24 cellular contexts compared by ENCODE assay signal in the genomic region with DNA sequence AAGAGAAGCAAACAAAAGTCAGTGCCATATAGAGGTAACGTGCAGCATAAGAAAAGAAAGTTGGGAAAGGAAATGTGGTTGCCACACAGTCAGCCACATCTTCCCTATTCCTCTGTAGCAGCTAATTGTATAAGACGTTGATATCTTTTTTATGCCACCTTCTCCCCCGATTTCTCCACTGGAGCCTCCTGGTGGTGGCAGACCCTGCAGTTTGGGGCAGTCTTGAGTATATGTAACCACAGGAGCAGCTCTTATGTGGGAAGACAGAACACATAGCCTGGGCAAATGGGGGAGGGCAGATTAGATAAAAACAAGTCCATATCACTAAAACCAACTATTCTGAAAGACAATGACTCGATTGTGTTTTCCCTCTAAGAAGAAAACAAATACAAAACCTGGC.
DNase-seq lines count a peak whose midpoint lies in the region; ATAC-seq and TF ChIP-seq lines count a peak whose summit lies in the region.
"Had no signal": no experiment of that assay in that cellular context is flagged by ENCODE, and none has a peak within 500 bp of the region (broad histone marks: within the 10 kb centered on the region; RNA-seq: fewer than 3 reads in every experiment).

No MANE protein-coding gene starts in this region.

- in situ Hi-C loops in SK-MEL-5 (cut with HindIII; ENCODE audit: low pct_unique_long_range_greater_than_20kb, low sequenced_read_pairs), result no loop called here

- no peak for TF ChIP-seq EP300 in stomach (IDR thresholded peaks at IDR 0.05)

- H3K9me3 ChIP-seq in heart left ventricle, result no peaks in the 10 kb centered on the region
- no peaks in the 10 kb centered on the region for H3K9me3 ChIP-seq in right atrium auricular region
- no peaks in the 10 kb centered on the region for H3K9me3 ChIP-seq in stomach
- H3K9me3 ChIP-seq: esophagus squamous epithelium, mucosa of descending colon, vagina had no signal

- no peak for DNase-seq in heart left ventricle
- DNase-seq in right atrium auricular region (ENCODE audit: low spot score), result no peak
- DNase-seq in Jurkat, Clone E6-1 (ENCODE audit: low read depth, low spot score), result peak; percentile 3
- peak; percentile 25 for DNase-seq in SK-MEL-5 (ENCODE audit: low read depth, low spot score)
- no peak for DNase-seq in progenitor cell of endocrine pancreas (ENCODE audit: low spot score, unreplicated experiment)
- no peak for DNase-seq in stomach
- no peak for DNase-seq in NCI-H510A (lab: John Stamatoyannopoulos, UW)
- DNase-seq: activated B cell treated with CpG ODN at 0.5 μM for 24 hours; activated CD4-positive, alpha-beta memory T cell treated with anti-CD3 and anti-CD28 coated beads, Interleukin-2, amount 10 ng/mL, durations not matched to agents 7 days and 5 days; activated naive CD4-positive, alpha-beta T cell treated with Interleukin-2 at 50 U/mL for 16 hours; activated T-cell treated with anti-CD3 and anti-CD28 coated beads, Interleukin-2, amount 50 U/mL, for 1 hour; CD4-positive, alpha-beta T cell; effector CD8-positive, alpha-beta T cell; esophagus squamous epithelium; KG1; NCI-H1105 treated with DMSO at 0.1 percent for 48 hours; NCI-H748 treated with DMSO at 0.1 percent for 48 hours; stimulated activated CD8-positive, alpha-beta memory T cell treated with anti-CD3 and anti-CD28 coated beads, Interleukin-4, amount 100 ng/mL, for 48 hours; substantia nigra had no signal

- TF ChIP-seq CTCF in heart left ventricle (IDR thresholded peaks at IDR 0.05) (no peak), right atrium auricular region (IDR thresholded peaks at IDR 0.05) (no peak), progenitor cell of endocrine pancreas (IDR thresholded peaks at IDR 0.05; ENCODE audit: unreplicated experiment) (peak; percentile 9), stomach (IDR thresholded peaks at IDR 0.05) (no peak)

- H3K27me3 Mint-ChIP-seq in progenitor cell of endocrine pancreas, result no peaks in the 10 kb centered on the region
- H3K27me3 Mint-ChIP-seq: activated B cell treated with CpG ODN at 0.5 μM for 24 hours; activated CD4-positive, alpha-beta memory T cell treated with anti-CD3 and anti-CD28 coated beads, Interleukin-2, amount 10 ng/mL, durations not matched to agents 7 days and 5 days; CD4-positive, alpha-beta T cell; central memory CD8-positive, alpha-beta T cell had no signal

- H3K27me3 ChIP-seq in heart left ventricle (no peaks in the 10 kb centered on the region), right atrium auricular region (no peaks in the 10 kb centered on the region), stomach (no peaks in the 10 kb centered on the region)
- H3K27me3 ChIP-seq: esophagus squamous epithelium, vagina had no signal

- H3K4me1 Mint-ChIP-seq in progenitor cell of endocrine pancreas (ENCODE audit: low read depth), result peaks cover 29% of the 10 kb centered on the region
- H3K4me1 Mint-ChIP-seq: activated B cell treated with CpG ODN at 0.5 μM for 24 hours; activated CD4-positive, alpha-beta memory T cell treated with anti-CD3 and anti-CD28 coated beads, Interleukin-2, amount 10 ng/mL, durations not matched to agents 7 days and 5 days; central memory CD8-positive, alpha-beta T cell had no signal

- intact Hi-C loops in heart left ventricle (cut with DNase I), result no loop called here
- intact Hi-C loops in stomach (cut with DNase I; ENCODE audit: low total_unique reads), result no loop called here

- H3K4me1 ChIP-seq in heart left ventricle (peaks cover 3 to 43% (median 14%) of the 10 kb centered on the region in 12 donors), right atrium auricular region (peaks cover 0 to 38% of the 10 kb centered on the region in 2 donors), stomach (no peaks in the 10 kb centered on the region)
- H3K4me1 ChIP-seq: esophagus squamous epithelium, vagina had no signal

- ATAC-seq in heart left ventricle (no peak), HG03460 (IDR thresholded peaks at IDR 0.05; ENCODE audit: unreplicated experiment) (no peak)
- ATAC-seq: left lobe of liver, mucosa of descending colon had no signal

- H3K27ac Mint-ChIP-seq in progenitor cell of endocrine pancreas, result no peak overlapping the region
- H3K27ac Mint-ChIP-seq: activated B cell treated with CpG ODN at 0.5 μM for 24 hours; activated CD4-positive, alpha-beta memory T cell treated with anti-CD3 and anti-CD28 coated beads, Interleukin-2, amount 10 ng/mL, durations not matched to agents 7 days and 5 days; CD4-positive, alpha-beta T cell had no signal

- no peaks in the 10 kb centered on the region for H3K9me3 Mint-ChIP-seq in progenitor cell of endocrine pancreas (ENCODE audit: low read depth)
- H3K9me3 Mint-ChIP-seq: activated B cell treated with CpG ODN at 0.5 μM for 24 hours; activated CD4-positive, alpha-beta memory T cell treated with anti-CD3 and anti-CD28 coated beads, Interleukin-2, amount 10 ng/mL, durations not matched to agents 7 days and 5 days; CD4-positive, alpha-beta T cell had no signal

- H3K4me3 ChIP-seq in heart left ventricle (no peak overlapping the region), right atrium auricular region (no peak overlapping the region), stomach (no peak overlapping the region)
- H3K4me3 ChIP-seq in Jurkat, Clone E6-1 (ENCODE audit: low read length), result no peak overlapping the region
- H3K4me3 ChIP-seq: esophagus squamous epithelium, mucosa of descending colon, vagina had no signal

- WGBS in heart left ventricle, 4 donors, result 62 to 71% (median 64%) methylated on average over 4 of the region's 4 CpGs
- 56 to 72% (median 60%) methylated on average over 4 of the region's 4 CpGs for WGBS in stomach, 5 donors

- H3K36me3 ChIP-seq in heart left ventricle (no peaks in the 10 kb centered on the region), right atrium auricular region (no peaks in the 10 kb centered on the region), stomach (no peaks in the 10 kb centered on the region)
- H3K36me3 ChIP-seq: esophagus squamous epithelium, vagina had no signal

- TF ChIP-seq POLR2A in heart left ventricle (IDR thresholded peaks at IDR 0.05) (no peak), stomach (IDR thresholded peaks at IDR 0.05) (no peak)

- H3K27ac ChIP-seq in heart left ventricle (peak overlapping the region in 8 of 12 donors; percentile 9 to 68 (median 28)), right atrium auricular region (peak overlapping the region in 1 of 2 donors; percentile 82), stomach (no peak overlapping the region)
- H3K27ac ChIP-seq: esophagus squamous epithelium, vagina had no signal

- no peak overlapping the region for H3K4me3 Mint-ChIP-seq in progenitor cell of endocrine pancreas (ENCODE audit: low read depth)
- H3K4me3 Mint-ChIP-seq: activated B cell treated with CpG ODN at 0.5 μM for 24 hours; activated CD4-positive, alpha-beta memory T cell treated with anti-CD3 and anti-CD28 coated beads, Interleukin-2, amount 10 ng/mL, durations not matched to agents 7 days and 5 days; CD4-positive, alpha-beta T cell; central memory CD8-positive, alpha-beta T cell had no signal

- H3K36me3 Mint-ChIP-seq in progenitor cell of endocrine pancreas (ENCODE audit: insufficient read depth), result no peaks in the 10 kb centered on the region

Comparison
In these comparisons a context has a peak if more than half of its experiments do, and no peak if none do; other contexts are left out.
1. DNase-seq: peak in Jurkat, Clone E6-1 (single experiment) and SK-MEL-5 (single experiment); none in heart left ventricle (0 of 5), right atrium auricular region (single experiment), progenitor cell of endocrine pancreas (single experiment), stomach (single experiment) and NCI-H510A (single experiment).
2. H3K27ac ChIP-seq: peak in heart left ventricle (8 of 12); none in stomach (0 of 5).